In the genomic region with DNA sequence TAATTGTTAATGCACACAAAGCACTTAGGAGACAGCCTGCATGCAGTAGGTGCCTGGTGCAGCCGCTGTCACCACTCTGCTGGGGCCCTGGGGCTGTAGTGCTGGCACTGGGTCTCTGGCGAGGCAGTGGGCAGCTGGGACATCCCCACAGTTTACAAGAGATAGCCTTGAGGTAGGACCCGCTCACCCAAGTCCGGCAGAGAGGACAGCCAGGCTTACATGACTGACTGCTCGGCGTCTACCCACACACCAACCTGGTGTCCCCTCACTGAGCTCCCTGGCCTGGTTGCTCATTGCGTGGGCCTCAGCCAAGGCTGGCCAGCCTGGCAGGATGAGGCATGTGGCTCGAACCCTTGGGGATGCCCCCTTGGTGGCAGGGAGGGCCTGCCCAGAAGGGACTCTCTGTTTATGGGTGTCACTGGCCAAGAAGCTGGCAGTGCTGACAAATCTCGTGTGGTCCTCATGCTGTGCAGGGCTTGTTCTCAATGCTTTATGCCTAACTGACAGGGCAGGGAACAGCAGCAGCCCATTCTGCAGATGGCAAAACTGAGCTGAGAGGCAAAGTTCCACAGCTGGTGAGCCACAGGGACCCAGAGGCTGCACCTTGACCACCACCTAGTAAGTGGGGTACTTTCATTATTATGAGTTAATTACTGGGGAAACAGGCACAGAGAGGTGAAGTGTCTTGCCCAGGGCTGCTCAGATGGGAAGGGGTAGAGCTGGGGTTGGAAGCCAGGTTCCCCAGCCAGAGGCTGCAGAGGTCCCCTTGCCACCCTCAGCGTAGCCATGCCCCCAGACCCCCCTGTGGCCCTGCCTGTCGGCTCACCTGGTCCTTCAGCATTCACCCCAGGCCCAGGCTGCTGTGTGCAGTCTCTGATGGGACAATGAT, we compare ENCODE assay signal across 3 cellular contexts. TPM values are rescaled to one million over a fixed set of nuclear protein-coding genes. Genes with fewer than 3 reads are reported as not detected.
"Had no signal": no experiment of that assay in that cellular context is flagged by ENCODE, and none has a peak within 500 bp of the region (broad histone marks: within the 10 kb centered on the region; RNA-seq: fewer than 3 reads in every experiment).

No MANE protein-coding gene starts in this region.

RNA-seq across cellular contexts. Expression of a gene that starts 32.9 kb away (rescaled TPM):
- total RNA-seq: activated CD4-positive, alpha-beta memory T cell treated with anti-CD3 and anti-CD28 coated beads for 36 hours; activated CD4-positive, alpha-beta T cell treated with anti-CD3 and anti-CD28 coated beads, Interleukin-2, amount 10 ng/mL, durations not matched to agents 7 days and 5 days; T-helper 2 cell treated with Interferon-gamma antibody and Interleukin-4, amounts not matched to agents 100 ng/mL and 5 ng/mL, for 36 hours had no signal
